16 cellular contexts compared by ENCODE assay signal in genomic region chr1:180221461-180221860, GRCh38. TPM values are rescaled to one million over a fixed set of nuclear protein-coding genes. Genes with fewer than 3 reads are reported as not detected.
DNase-seq lines count a peak whose midpoint lies in the region; ATAC-seq and TF ChIP-seq lines count a peak whose summit lies in the region.
"Had no signal": no experiment of that assay in that cellular context is flagged by ENCODE, and none has a peak within 500 bp of the region (broad histone marks: within the 10 kb centered on the region; RNA-seq: fewer than 3 reads in every experiment).

No MANE protein-coding gene starts in this region.

- intact Hi-C loops in posterior vena cava (cut with DNase I), result no loop called here

- DNase-seq in AG20443 (ENCODE audit: low spot score), result peak; percentile 80
- DNase-seq in HFF-Myc (ENCODE audit: extremely low read depth, low read depth), result peak; percentile 27
- peak; percentile 54 for DNase-seq in fibroblast of gingiva (ENCODE audit: low read depth)
- DNase-seq in posterior vena cava (ENCODE audit: low spot score), result peak; percentile 4
- DNase-seq in erythroblast (lab: John Stamatoyannopoulos, UW), result no peak
- no peak for DNase-seq in NCI-H1105 treated with DMSO at 0.1 percent for 48 hours (lab: John Stamatoyannopoulos, UW)
- DNase-seq: CD4-positive, alpha-beta T cell; DMS53; KG1; NCI-H524; PC-9 had no signal

- ATAC-seq in HG02973 (IDR thresholded peaks at IDR 0.05; ENCODE audit: unreplicated experiment) (no peak), HG03354 (IDR thresholded peaks at IDR 0.05; ENCODE audit: poor library complexity, severe bottlenecking, unreplicated experiment) (no peak)

- TF ChIP-seq CTCF in HFF-Myc (IDR thresholded peaks at IDR 0.05; ENCODE audit: low read depth, low read length, missing control alignments), result no peak

- TF ChIP-seq POLR2A in erythroblast (IDR thresholded peaks at IDR 0.05; ENCODE audit: low read length), result no peak

- H3K4me3 ChIP-seq in HFF-Myc (replicated peaks; ENCODE audit: low read depth, low read length), result no peak overlapping the region
- H3K4me3 ChIP-seq: GM12878, PC-9 had no signal

RNA-seq across cellular contexts. Expression of gene LHX4, which starts 8.6 kb away (rescaled TPM):
- total RNA-seq in posterior vena cava, result not detected
- total RNA-seq: A673, B cell, GM12878 had no signal

Comparison
In these comparisons a context has a peak if more than half of its experiments do, and no peak if none do; other contexts are left out.
1. DNase-seq: peak in AG20443 (single experiment), HFF-Myc (single experiment), fibroblast of gingiva (single experiment) and posterior vena cava (single experiment); none in erythroblast (0 of 2) and NCI-H1105 treated with DMSO at 0.1 percent for 48 hours (single experiment).